ENCODE assay signal across 11 cellular contexts in the genomic region with DNA sequence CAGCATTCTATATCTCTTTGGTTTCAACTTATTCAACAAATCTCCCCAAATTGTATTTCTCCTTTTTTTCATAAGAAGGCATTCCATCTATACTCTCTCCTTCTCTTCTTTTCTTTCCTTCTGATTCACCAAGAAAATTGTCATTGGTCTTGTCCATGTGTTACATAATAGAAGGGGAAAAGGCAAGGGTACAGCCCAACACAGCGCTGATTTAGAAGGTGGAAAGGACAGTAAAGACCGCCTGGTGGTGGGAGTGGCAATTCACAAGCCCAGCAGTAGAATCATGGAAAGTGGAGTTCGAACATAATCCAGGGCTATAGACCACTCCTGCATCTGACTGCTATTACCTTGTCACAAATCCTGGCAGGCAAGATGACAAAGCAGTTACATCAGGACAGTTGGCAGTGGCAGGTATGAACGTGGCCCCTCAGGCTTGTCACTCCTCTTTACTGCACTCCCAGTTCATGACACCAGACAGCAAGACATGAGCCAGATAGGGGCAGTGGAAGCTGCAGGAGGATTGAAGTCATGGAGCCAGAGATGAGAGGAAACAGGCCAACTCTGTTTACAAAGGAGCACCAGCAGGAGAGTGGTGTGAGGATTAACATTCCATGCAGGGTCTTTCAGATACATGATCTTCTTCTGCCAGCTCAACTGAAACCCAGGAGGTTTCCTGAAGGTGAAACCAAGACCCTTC. TPM values are rescaled to one million over a fixed set of nuclear protein-coding genes. Genes with fewer than 3 reads are reported as not detected.
DNase-seq lines count a peak whose midpoint lies in the region; ATAC-seq and TF ChIP-seq lines count a peak whose summit lies in the region.
"Had no signal": no experiment of that assay in that cellular context is flagged by ENCODE, and none has a peak within 500 bp of the region (broad histone marks: within the 10 kb centered on the region; RNA-seq: fewer than 3 reads in every experiment).

No MANE protein-coding gene starts in this region.

- H3K9me3 ChIP-seq in thymus (ENCODE audit: control insufficient read depth), result no peaks in the 10 kb centered on the region

- H3K9ac ChIP-seq in mesendoderm (ENCODE audit: low read length), result no peak overlapping the region

- ATAC-seq in activated CD4-positive, CD25-positive, alpha-beta regulatory T cell treated with anti-CD3 and anti-CD28 coated beads, Interleukin-2, amount 50 U/mL, for 24 hours, result no peak

- no CpG with 5 or more reads among the region's 4 CpGs for WGBS in mesendoderm (ENCODE audit: extremely low coverage, insufficient coverage, low lambda C conversion rate)
- WGBS in thymus, result 94% methylated on average over 4 of the region's 4 CpGs

- H3K4me1 Mint-ChIP-seq in activated naive CD4-positive, alpha-beta T cell treated with anti-CD3 and anti-CD28 coated beads, Interleukin-2, amount 50 U/mL, for 24 hours, result peaks cover 38% of the 10 kb centered on the region
- H3K4me1 Mint-ChIP-seq in activated naive CD8-positive, alpha-beta T cell treated with anti-CD3 and anti-CD28 coated beads for 36 hours, result peaks cover 45% of the 10 kb centered on the region
- peaks cover 15% of the 10 kb centered on the region for H3K4me1 Mint-ChIP-seq in Calu3 (ENCODE audit: low read depth, unreplicated experiment)

- BruUV-seq in Calu3 (replicated peaks; lab: Mats Ljungman, UMichigan), result no TSS peak

- H3K4me1 ChIP-seq in mesendoderm (ENCODE audit: control insufficient read depth, low read depth, low read length), result peaks cover 6% of the 10 kb centered on the region
- H3K4me1 ChIP-seq in thymus (ENCODE audit: control insufficient read depth, insufficient read depth, low read length), result peaks cover 32% of the 10 kb centered on the region

- no peak overlapping the region for H3K4ac ChIP-seq in mesendoderm (ENCODE audit: low read depth, low read length)

- H2AK5ac ChIP-seq in mesendoderm (ENCODE audit: low read length), result no peak overlapping the region

- no peak overlapping the region for H3K23ac ChIP-seq in mesendoderm (ENCODE audit: low read length)

- H3K27me3 ChIP-seq in mesendoderm (ENCODE audit: insufficient read depth, low read length, poor library complexity) (peaks cover 2% of the 10 kb centered on the region), thymus (ENCODE audit: control insufficient read depth, insufficient read depth) (no peaks in the 10 kb centered on the region)

- H3K36me3 Mint-ChIP-seq in activated naive CD4-positive, alpha-beta T cell treated with anti-CD3 and anti-CD28 coated beads, Interleukin-2, amount 50 U/mL, for 24 hours, result peaks cover 21% of the 10 kb centered on the region
- H3K36me3 Mint-ChIP-seq in activated naive CD8-positive, alpha-beta T cell treated with anti-CD3 and anti-CD28 coated beads for 36 hours, result peaks cover 42% of the 10 kb centered on the region
- H3K36me3 Mint-ChIP-seq in Calu3 (ENCODE audit: insufficient read depth, unreplicated experiment), result peaks cover 34% of the 10 kb centered on the region

- peak overlapping the region; percentile 92 for H3K4me3 Mint-ChIP-seq in activated naive CD4-positive, alpha-beta T cell treated with anti-CD3 and anti-CD28 coated beads, Interleukin-2, amount 50 U/mL, for 24 hours
- H3K4me3 Mint-ChIP-seq in activated naive CD8-positive, alpha-beta T cell treated with anti-CD3 and anti-CD28 coated beads for 36 hours, result peak overlapping the region; percentile 93
- H3K4me3 Mint-ChIP-seq in Calu3 (ENCODE audit: low read depth, unreplicated experiment), result no peak overlapping the region

- H3K27me3 Mint-ChIP-seq in activated naive CD4-positive, alpha-beta T cell treated with anti-CD3 and anti-CD28 coated beads, Interleukin-2, amount 50 U/mL, for 24 hours, result no peaks in the 10 kb centered on the region
- no peaks in the 10 kb centered on the region for H3K27me3 Mint-ChIP-seq in activated naive CD8-positive, alpha-beta T cell treated with anti-CD3 and anti-CD28 coated beads for 36 hours
- no peaks in the 10 kb centered on the region for H3K27me3 Mint-ChIP-seq in Calu3 (ENCODE audit: unreplicated experiment)

- H4K8ac ChIP-seq in mesendoderm (ENCODE audit: low read depth, low read length), result no peak overlapping the region

- H3K27ac ChIP-seq in mesendoderm (ENCODE audit: low read depth, low read length) (no peak overlapping the region), thymus (ENCODE audit: low read depth) (no peak overlapping the region)

- no peak overlapping the region for H3K4me2 ChIP-seq in mesendoderm (ENCODE audit: low read length)

- H3K56ac ChIP-seq in mesendoderm (ENCODE audit: low read length), result peak overlapping the region; percentile 28

- no peak overlapping the region for H2BK15ac ChIP-seq in mesendoderm (replicated peaks; ENCODE audit: low read depth)

- intact Hi-C loops in Calu3 (cut with micrococcal nuclease; ENCODE audit: unreplicated experiment), result loop anchor here (5.0 kb wide), 2 partner anchors 143 to 158 kb away; no protein-coding TSS in a partner anchor

- no peak overlapping the region for H2BK120ac ChIP-seq in mesendoderm (ENCODE audit: low read depth, low read length)

- TF ChIP-seq CTCF in Calu3 (IDR thresholded peaks at IDR 0.05; ENCODE audit: unreplicated experiment), result no peak

- H3K27ac Mint-ChIP-seq in activated naive CD4-positive, alpha-beta T cell treated with anti-CD3 and anti-CD28 coated beads, Interleukin-2, amount 50 U/mL, for 24 hours, result peak overlapping the region; percentile 12
- no peak overlapping the region for H3K27ac Mint-ChIP-seq in activated naive CD8-positive, alpha-beta T cell treated with anti-CD3 and anti-CD28 coated beads for 36 hours
- no peak overlapping the region for H3K27ac Mint-ChIP-seq in Calu3 (ENCODE audit: unreplicated experiment)

- H3K79me2 ChIP-seq in mesendoderm (ENCODE audit: control insufficient read depth, insufficient read depth, low read length), result no peaks in the 10 kb centered on the region

- H3K18ac ChIP-seq in mesendoderm (ENCODE audit: low read length), result no peak overlapping the region

- H3K9me3 Mint-ChIP-seq in activated naive CD4-positive, alpha-beta T cell treated with anti-CD3 and anti-CD28 coated beads, Interleukin-2, amount 50 U/mL, for 24 hours, result no peaks in the 10 kb centered on the region
- peaks cover 3% of the 10 kb centered on the region for H3K9me3 Mint-ChIP-seq in activated naive CD8-positive, alpha-beta T cell treated with anti-CD3 and anti-CD28 coated beads for 36 hours
- no peaks in the 10 kb centered on the region for H3K9me3 Mint-ChIP-seq in Calu3 (ENCODE audit: low read depth, unreplicated experiment)

- H3K36me3 ChIP-seq in mesendoderm (ENCODE audit: control insufficient read depth, insufficient read depth, low read length) (no peaks in the 10 kb centered on the region), thymus (ENCODE audit: control insufficient read depth, insufficient read depth) (peaks cover 15% of the 10 kb centered on the region)

- no peak for DNase-seq in activated naive CD4-positive, alpha-beta T cell treated with Interleukin-2 at 50 U/mL for 16 hours
- no peak for DNase-seq in activated naive CD8-positive, alpha-beta T cell treated with anti-CD3 and anti-CD28 coated beads for 36 hours
- DNase-seq in mesendoderm, result peak; percentile 90
- DNase-seq in Calu3, result no peak
- DNase-seq in middle frontal gyrus (ENCODE audit: extremely low spot score, low spot score), result no peak
- DNase-seq: NCI-H2029; occipital lobe; stimulated activated CD4-positive, alpha-beta T cell treated with anti-CD3 and anti-CD28 coated beads, Interleukin-12 subunit alpha, Interleukin-12 subunit beta, amount 100 ng/mL, for 4 hours had no signal

- no peak overlapping the region for H3K4me3 ChIP-seq in mesendoderm (ENCODE audit: low read length)
- H3K4me3 ChIP-seq in thymus (ENCODE audit: low read length), result peak overlapping the region; percentile 1

- no peak overlapping the region for H4K5ac ChIP-seq in mesendoderm (ENCODE audit: low read length)

- no peak overlapping the region for H2BK5ac ChIP-seq in mesendoderm (ENCODE audit: low read length)

- CTCF ChIA-PET in Calu3 (lab: Charles Lee), result no interaction called here

- H3K79me1 ChIP-seq in mesendoderm (ENCODE audit: low read length), result no peaks in the 10 kb centered on the region

RNA-seq across cellular contexts. Expression of gene TNFAIP3, which starts 2.1 kb away (rescaled TPM):
- total RNA-seq in activated naive CD8-positive, alpha-beta T cell treated with anti-CD3 and anti-CD28 coated beads for 36 hours, result 100 to 1,000 TPM; 214 to 222 TPM
- polyA plus RNA-seq in mesendoderm (2013, experiment 1 of 2), result 1.4 TPM
- 1.1 TPM for polyA plus RNA-seq in mesendoderm (2013, experiment 2 of 2)
- polyA plus RNA-seq in thymus, result 85.8 TPM
- 19.4 and 22.6 TPM in 2 replicates for total RNA-seq in Calu3 (2022)
